Comparison of ENCODE assay signal across 7 cellular contexts in genomic region chr19:3367572-3368440, GRCh38. TPM values are rescaled to one million over a fixed set of nuclear protein-coding genes. Genes with fewer than 3 reads are reported as not detected.
DNase-seq lines count a peak whose midpoint lies in the region; ATAC-seq and TF ChIP-seq lines count a peak whose summit lies in the region.

No MANE protein-coding gene starts in this region.

- DNase-seq in activated CD4-positive, alpha-beta memory T cell treated with anti-CD3 and anti-CD28 coated beads, Interleukin-2, amount 10 ng/mL, durations not matched to agents 7 days and 5 days = no peak
- DNase-seq in right cardiac atrium (peak in 2 of 3 donors; percentile 68), substantia nigra (lab: John Stamatoyannopoulos, UW) (no peak), retina (no peak), occipital lobe (lab: John Stamatoyannopoulos, UW) (no peak)

- intact Hi-C loops in right cardiac atrium (cut with DNase I) = loop anchor here in 1 of 4 donors (10.0 kb wide), 1 partner anchor 57 kb away; no protein-coding TSS in a partner anchor

- CTCF ChIA-PET in HEK293 (lab: Yijun Ruan, JAX) = no interaction called here
- CTCF ChIA-PET in activated CD4-positive, alpha-beta memory T cell treated with anti-CD3 and anti-CD28 coated beads, Interleukin-2, amount 10 ng/mL, durations not matched to agents 7 days and 5 days (lab: Charles Lee) = no interaction called here

- no peaks in the 10 kb centered on the region for H3K27me3 ChIP-seq in right cardiac atrium (ENCODE audit: control insufficient read depth, insufficient read depth)

- H3K4me1 ChIP-seq in HEK293 (ENCODE audit: control insufficient read depth, insufficient read depth, low read length) (no peaks in the 10 kb centered on the region; the same call in 1 of the 2 replicates), right cardiac atrium (ENCODE audit: control insufficient read depth, insufficient read depth, low read length) (peaks cover 2% of the 10 kb centered on the region)

- peak overlapping the region; percentile 24 for H3K4me3 Mint-ChIP-seq in activated CD4-positive, alpha-beta memory T cell treated with anti-CD3 and anti-CD28 coated beads, Interleukin-2, amount 10 ng/mL, durations not matched to agents 7 days and 5 days

- H3K36me3 ChIP-seq in HEK293 (ENCODE audit: control insufficient read depth in 2 of 2, insufficient read depth in 1 of 2, low read length in 2 of 2) = peaks cover 0 to 3% of the 10 kb centered on the region in 2 experiments; a peak in 1 of 3 replicates

- no peaks in the 10 kb centered on the region for H3K9me3 Mint-ChIP-seq in activated CD4-positive, alpha-beta memory T cell treated with anti-CD3 and anti-CD28 coated beads, Interleukin-2, amount 10 ng/mL, durations not matched to agents 7 days and 5 days

- peaks cover 28% of the 10 kb centered on the region for H3K27me3 Mint-ChIP-seq in activated CD4-positive, alpha-beta memory T cell treated with anti-CD3 and anti-CD28 coated beads, Interleukin-2, amount 10 ng/mL, durations not matched to agents 7 days and 5 days

- peak overlapping the region; percentile 54; the same call in 1 of the 2 replicates for H3K4me3 ChIP-seq in HEK293 (ENCODE audit: low read depth, low read length)
- H3K4me3 ChIP-seq in right cardiac atrium (ENCODE audit: low read length) = peak overlapping the region; percentile 95

- 23% methylated on average over 27 of the region's 27 CpGs for WGBS in right cardiac atrium

- no peaks in the 10 kb centered on the region for H3K36me3 Mint-ChIP-seq in activated CD4-positive, alpha-beta memory T cell treated with anti-CD3 and anti-CD28 coated beads, Interleukin-2, amount 10 ng/mL, durations not matched to agents 7 days and 5 days (ENCODE audit: low read depth)

- H3K27ac ChIP-seq in HEK293 (ENCODE audit: extremely low read depth, low read depth, low read length) (no peak overlapping the region), right cardiac atrium (ENCODE audit: low read length) (peak overlapping the region; percentile 93), substantia nigra (ENCODE audit: low read depth, low read length, poor library complexity, severe bottlenecking) (peak overlapping the region; percentile 86)

- H3K27ac Mint-ChIP-seq in activated CD4-positive, alpha-beta memory T cell treated with anti-CD3 and anti-CD28 coated beads, Interleukin-2, amount 10 ng/mL, durations not matched to agents 7 days and 5 days = no peak overlapping the region

- no peak for TF ChIP-seq CTCF in HEK293 (tag by site-specific recombination; IDR thresholded peaks at IDR 0.05)

- POLR2A ChIA-PET in HEK293 (lab: Yijun Ruan, JAX) = interaction anchor here (0.6 kb wide), 1 partner anchor 9 kb away, joined by 4 read pairs; no protein-coding TSS in a partner anchor
- POLR2A ChIA-PET in activated CD4-positive, alpha-beta memory T cell treated with anti-CD3 and anti-CD28 coated beads, Interleukin-2, amount 10 ng/mL, durations not matched to agents 7 days and 5 days (lab: Charles Lee) = no interaction called here

- H3K4me1 Mint-ChIP-seq in activated CD4-positive, alpha-beta memory T cell treated with anti-CD3 and anti-CD28 coated beads, Interleukin-2, amount 10 ng/mL, durations not matched to agents 7 days and 5 days = peaks cover 20% of the 10 kb centered on the region

- H3K9me3 ChIP-seq in HEK293 (ENCODE audit: control insufficient read depth, insufficient read depth, low read depth, low read length) = no peaks in the 10 kb centered on the region
- no peaks in the 10 kb centered on the region for H3K9me3 ChIP-seq in right cardiac atrium (ENCODE audit: control insufficient read depth, low read length)

- ATAC-seq in right cardiac atrium = no peak
- no peak for ATAC-seq in GM19452 (IDR thresholded peaks at IDR 0.05; ENCODE audit: unreplicated experiment)

TF ChIP-seq in HEK293, 187 proteins besides CTCF, POLR2A, EP300 and RAD21 (continues in another document):
- TF ChIP-seq MYNN (tag by site-specific recombination; IDR thresholded peaks at IDR 0.05; ENCODE audit: borderline replicate concordance) (no peak), FEZF1 (tag by site-specific recombination; IDR thresholded peaks at IDR 0.05) (no peak), ZNF692 (tag by site-specific recombination; IDR thresholded peaks at IDR 0.05) (no peak), SALL2 (tag by site-specific recombination; IDR thresholded peaks at IDR 0.05; ENCODE audit: borderline replicate concordance) (no peak), ZBTB7A (tag by site-specific recombination; IDR thresholded peaks at IDR 0.05; ENCODE audit: low read depth) (0 out of 2 replicates have a peak, but pooled peaks have one; percentile 18), ZNF76 (tag by site-specific recombination; IDR thresholded peaks at IDR 0.05; ENCODE audit: borderline replicate concordance, low read depth) (peak; percentile 46; the same call in 1 of the 2 replicates), YY1 (tag by site-specific recombination; IDR thresholded peaks at IDR 0.05) (no peak), ZNF639 (tag by site-specific recombination; IDR thresholded peaks at IDR 0.05) (no peak), ZSCAN23 (tag by site-specific recombination; IDR thresholded peaks at IDR 0.05) (no peak), GLIS2 (tag by site-specific recombination; IDR thresholded peaks at IDR 0.05) (no peak), REST (tag by site-specific recombination; IDR thresholded peaks at IDR 0.05) (no peak), KLF9 (tag by site-specific recombination; IDR thresholded peaks at IDR 0.05; ENCODE audit: low read depth) (peak; percentile 58), ZBTB8A (tag by site-specific recombination; IDR thresholded peaks at IDR 0.05) (no peak), ZFP41 (tag by site-specific recombination; IDR thresholded peaks at IDR 0.05; ENCODE audit: borderline replicate concordance) (no peak), INSM2 (tag by site-specific recombination; IDR thresholded peaks at IDR 0.05) (no peak), ZNF121 (tag by site-specific recombination; IDR thresholded peaks at IDR 0.05) (no peak)

RNA-seq across cellular contexts. Expression of gene NFIC, which starts 1.4 kb away (rescaled TPM):
- 10 to 100 TPM; 12.6 to 13.1 TPM for total RNA-seq in activated CD4-positive, alpha-beta memory T cell treated with anti-CD3 and anti-CD28 coated beads, Interleukin-2, amount 10 ng/mL, durations not matched to agents 7 days and 5 days
- total RNA-seq in right cardiac atrium (100 to 1,000 TPM; 175 to 223 (median 188) TPM), occipital lobe (6.6 TPM)
- 186 TPM for polyA plus RNA-seq in right cardiac atrium

Comparison
In these comparisons a context has a peak if more than half of its experiments do, and no peak if none do; other contexts are left out.
1. DNase-seq: peak in right cardiac atrium (2 of 3); none in activated CD4-positive, alpha-beta memory T cell treated with anti-CD3 and anti-CD28 coated beads, Interleukin-2, amount 10 ng/mL, durations not matched to agents 7 days and 5 days (single experiment), substantia nigra (0 of 49), retina (single experiment) and occipital lobe (single experiment).
2. RNA of gene NFIC, which starts 1.4 kb away (total RNA-seq): 175 to 223 TPM in right cardiac atrium; 12.6 to 13.1 TPM in activated CD4-positive, alpha-beta memory T cell treated with anti-CD3 and anti-CD28 coated beads, Interleukin-2, amount 10 ng/mL, durations not matched to agents 7 days and 5 days and 6.6 TPM in occipital lobe (single experiment); every median in the first group is over 10 times any median in the second.